28 cellular contexts compared by ENCODE assay signal in genomic region chr1:24154215-24154614, GRCh38. TPM values are rescaled to one million over a fixed set of nuclear protein-coding genes. Genes with fewer than 3 reads are reported as not detected.
DNase-seq lines count a peak whose midpoint lies in the region; ATAC-seq and TF ChIP-seq lines count a peak whose summit lies in the region.
"Had no signal": no experiment of that assay in that cellular context is flagged by ENCODE, and none has a peak within 500 bp of the region (broad histone marks: within the 10 kb centered on the region; RNA-seq: fewer than 3 reads in every experiment).

No MANE protein-coding gene starts in this region.

- no peaks in the 10 kb centered on the region for H4K20me1 ChIP-seq in OCI-LY7 (ENCODE audit: insufficient read depth, low read length)

- H3K9me2 ChIP-seq in OCI-LY7 (ENCODE audit: insufficient read depth, low read length): no peaks in the 10 kb centered on the region

- no peak overlapping the region for H3K4me3 ChIP-seq in OCI-LY7 (ENCODE audit: low read depth, low read length, poor library complexity, severe bottlenecking)
- H3K4me3 ChIP-seq: esophagus squamous epithelium, gastroesophageal sphincter, MG63, spleen, stomach, upper lobe of left lung had no signal

- intact Hi-C loops in OCI-LY7 (cut with micrococcal nuclease; ENCODE audit: unreplicated experiment): no loop called here

- peaks cover 54% of the 10 kb centered on the region for H3K36me3 ChIP-seq in OCI-LY7 (ENCODE audit: insufficient read depth, low read length)
- H3K36me3 ChIP-seq: gastroesophageal sphincter, MG63 had no signal

- POLR2A ChIA-PET in OCI-LY7 (lab: Charles Lee): interaction anchor here (1.0 to 1.8 kb wide), 3 partner anchors 10 to 34 kb away, joined by 3 to 4 read pairs (median 3); no protein-coding TSS in a partner anchor

- H3K79me2 ChIP-seq in OCI-LY7 (ENCODE audit: insufficient read depth, low read depth, low read length): no peaks in the 10 kb centered on the region

- H3K4me2 ChIP-seq in OCI-LY7 (ENCODE audit: low read length): no peak overlapping the region

- ATAC-seq in stimulated activated memory B cell treated with anti-CD40 and anti-IgM and Interleukin-4, amounts not matched to agents 10 μg/mL and 1 μg/mL and 100 μg/mL, for 72 hours: no peak
- no peak for ATAC-seq in GM18520 (IDR thresholded peaks at IDR 0.05; ENCODE audit: unreplicated experiment)
- ATAC-seq: activated CD8-positive, alpha-beta memory T cell treated with anti-CD3 and anti-CD28 coated beads, Interleukin-2, amount 10 ng/mL, durations not matched to agents 7 days and 5 days; CD8-positive, alpha-beta T cell; gastroesophageal sphincter had no signal

- peaks cover 36% of the 10 kb centered on the region for H3K4me1 ChIP-seq in OCI-LY7 (ENCODE audit: insufficient read depth, low read length, poor library complexity, severe bottlenecking)

- no peak overlapping the region for H3K27ac ChIP-seq in OCI-LY7 (ENCODE audit: low read depth, low read length, poor library complexity, severe bottlenecking)
- H3K27ac ChIP-seq: 22Rv1, esophagus squamous epithelium, gastroesophageal sphincter, spleen, stomach, upper lobe of left lung had no signal

- CTCF ChIA-PET in OCI-LY7 (lab: Charles Lee; ENCODE audit: unreplicated experiment): no interaction called here

- no peaks in the 10 kb centered on the region for H3K9me3 Mint-ChIP-seq in stimulated activated memory B cell treated with anti-CD40 and anti-IgM and Interleukin-4, amounts not matched to agents 10 μg/mL and 1 μg/mL and 100 μg/mL, for 72 hours
- H3K9me3 Mint-ChIP-seq: CD8-positive, alpha-beta T cell; naive B cell had no signal

- TF ChIP-seq CTCF in OCI-LY7 (conservative IDR thresholded peaks at IDR 0.05; ENCODE audit: low read length): no peak

- H3K4me3 Mint-ChIP-seq in stimulated activated memory B cell treated with anti-CD40 and anti-IgM and Interleukin-4, amounts not matched to agents 10 μg/mL and 1 μg/mL and 100 μg/mL, for 72 hours: no peak overlapping the region
- H3K4me3 Mint-ChIP-seq: activated CD8-positive, alpha-beta memory T cell treated with anti-CD3 and anti-CD28 coated beads, Interleukin-2, amount 10 ng/mL, durations not matched to agents 7 days and 5 days; activated naive CD8-positive, alpha-beta T cell; CD8-positive, alpha-beta T cell; IgD-negative memory B cell had no signal

- peak overlapping the region; percentile 67 for H3K27ac Mint-ChIP-seq in stimulated activated memory B cell treated with anti-CD40 and anti-IgM and Interleukin-4, amounts not matched to agents 10 μg/mL and 1 μg/mL and 100 μg/mL, for 72 hours
- H3K27ac Mint-ChIP-seq: activated CD8-positive, alpha-beta memory T cell treated with anti-CD3 and anti-CD28 coated beads, Interleukin-2, amount 10 ng/mL, durations not matched to agents 7 days and 5 days; activated naive CD8-positive, alpha-beta T cell; CD8-positive, alpha-beta T cell had no signal

- BruUV-seq in OCI-LY7 (replicated peaks; lab: Mats Ljungman, UMichigan): TSS peak; percentile 57

- peaks cover 48% of the 10 kb centered on the region for H3K4me1 Mint-ChIP-seq in stimulated activated memory B cell treated with anti-CD40 and anti-IgM and Interleukin-4, amounts not matched to agents 10 μg/mL and 1 μg/mL and 100 μg/mL, for 72 hours

- no peak overlapping the region for H2AFZ ChIP-seq in OCI-LY7 (ENCODE audit: low read length)

- no peaks in the 10 kb centered on the region for H3K9me3 ChIP-seq in OCI-LY7 (ENCODE audit: low read length)
- H3K9me3 ChIP-seq: esophagus squamous epithelium, gastroesophageal sphincter, MG63, spleen, stomach, upper lobe of left lung had no signal

- no peaks in the 10 kb centered on the region for H3K27me3 Mint-ChIP-seq in stimulated activated memory B cell treated with anti-CD40 and anti-IgM and Interleukin-4, amounts not matched to agents 10 μg/mL and 1 μg/mL and 100 μg/mL, for 72 hours

- peaks cover 39% of the 10 kb centered on the region for H3K36me3 Mint-ChIP-seq in stimulated activated memory B cell treated with anti-CD40 and anti-IgM and Interleukin-4, amounts not matched to agents 10 μg/mL and 1 μg/mL and 100 μg/mL, for 72 hours
- H3K36me3 Mint-ChIP-seq: activated CD8-positive, alpha-beta memory T cell treated with anti-CD3 and anti-CD28 coated beads, Interleukin-2, amount 10 ng/mL, durations not matched to agents 7 days and 5 days had no signal

- DNase-seq in DMS53 (lab: John Stamatoyannopoulos, UW) (peak; percentile 42), DMS53 treated with DMSO at 0.1 percent for 48 hours (lab: John Stamatoyannopoulos, UW; ENCODE audit: unreplicated experiment) (no peak), NCI-H2227 treated with DMSO at 0.1 percent for 48 hours (lab: John Stamatoyannopoulos, UW) (peak; percentile 16), OCI-LY7 (ENCODE audit: low spot score) (no peak), SHP77 (lab: John Stamatoyannopoulos, UW) (no peak), T1000 (lab: John Stamatoyannopoulos, UW) (no peak)
- DNase-seq: activated CD4-positive, alpha-beta T cell treated with anti-CD3 and anti-CD28 coated beads for 4 hours; activated CD8-positive, alpha-beta memory T cell treated with anti-CD3 and anti-CD28 coated beads, Interleukin-2, amount 10 ng/mL, durations not matched to agents 7 days and 5 days; CD8-positive, alpha-beta T cell; cerebellar nuclear complex; effector CD8-positive, alpha-beta T cell; esophagus squamous epithelium; kidney glomerular epithelial cell; MG63; naive B cell; NCI-H2171; Right ventricle myocardium superior; spleen; stimulated activated CD4-positive, alpha-beta T cell treated with anti-CD3 and anti-CD28 coated beads, Interleukin-4, amount 100 ng/mL, for 4 hours had no signal

RNA-seq across cellular contexts. Expression of gene IL22RA1, which starts 11.3 kb away (rescaled TPM):
- total RNA-seq in OCI-LY7 (2014; rRNA removed; shearing (Covaris generic)): not detected in 2 replicates
- total RNA-seq in OCI-LY7 (2022): not detected in 2 replicates
- total RNA-seq: CD8-positive, alpha-beta T cell; spleen had no signal

RNA-seq across cellular contexts. Expression of gene IFNLR1, which starts 32.9 kb away (rescaled TPM):
- 24.6 and 29.4 TPM in 2 replicates for total RNA-seq in OCI-LY7 (2014; rRNA removed; shearing (Covaris generic))
- 30.5 and 31.7 TPM in 2 replicates for total RNA-seq in OCI-LY7 (2022)
- total RNA-seq: osteoblast had no signal

RNA-seq across cellular contexts. Expression of gene MYOM3, which starts 42.3 kb away (rescaled TPM):
- total RNA-seq in OCI-LY7 (2014; rRNA removed; shearing (Covaris generic)): not detected in 2 replicates
- total RNA-seq in OCI-LY7 (2022): not detected in 2 replicates
- total RNA-seq: activated CD8-positive, alpha-beta memory T cell treated with anti-CD3 and anti-CD28 coated beads, Interleukin-2, amount 10 ng/mL, durations not matched to agents 7 days and 5 days; CD8-positive, alpha-beta T cell; spleen had no signal

Comparison
In these comparisons a context has a peak if more than half of its experiments do, and no peak if none do; other contexts are left out.
1. DNase-seq: peak in DMS53 (single experiment) and NCI-H2227 treated with DMSO at 0.1 percent for 48 hours (single experiment); none in DMS53 treated with DMSO at 0.1 percent for 48 hours (single experiment), OCI-LY7 (single experiment), SHP77 (0 of 2) and T1000 (single experiment).